In genomic region chr1:224368409-224368808, GRCh38 we compare ENCODE assay signal across 1 cellular context.
TF ChIP-seq lines count a peak whose summit lies in the region.

No MANE protein-coding gene starts in this region.

TF ChIP-seq in GM12878, 131 proteins besides CTCF, POLR2A, EP300 and RAD21 (continued from another document):
- TF ChIP-seq ATF2 (IDR thresholded peaks at IDR 0.05; ENCODE audit: low read length) (peak; percentile 40; the same call in 1 of the 2 replicates), EED (IDR thresholded peaks at IDR 0.05; ENCODE audit: low read depth) (peak; percentile 30; the same call in 1 of the 2 replicates), SUZ12 (IDR thresholded peaks at IDR 0.05; ENCODE audit: unreplicated experiment) (no peak), CREM (IDR thresholded peaks at IDR 0.05; ENCODE audit: low read depth) (peak; percentile 35; the same call in 1 of the 2 replicates), POU2F2 (IDR thresholded peaks at IDR 0.05; ENCODE audit: borderline replicate concordance, low read depth, low read length) (no peak), TCF12 (IDR thresholded peaks at IDR 0.05; ENCODE audit: low read depth, low read length) (0 out of 2 replicates have a peak, but pooled peaks have one; percentile 38), MTA2 (IDR thresholded peaks at IDR 0.05; ENCODE audit: low read depth) (0 out of 2 replicates have a peak, but pooled peaks have one; percentile 22), RUNX3 (IDR thresholded peaks at IDR 0.05; ENCODE audit: low read length) (peak; percentile 63; the same call in 1 of the 2 replicates), ATF7 (IDR thresholded peaks at IDR 0.05; ENCODE audit: low read depth) (peak; percentile 49; the same call in 1 of the 2 replicates), EZH2 (IDR thresholded peaks at IDR 0.05; ENCODE audit: borderline replicate concordance, control insufficient read depth, low read depth, low read length) (no peak), BACH1 (IDR thresholded peaks at IDR 0.05; ENCODE audit: borderline replicate concordance) (no peak)
- TF ChIP-seq, protein P1, sequence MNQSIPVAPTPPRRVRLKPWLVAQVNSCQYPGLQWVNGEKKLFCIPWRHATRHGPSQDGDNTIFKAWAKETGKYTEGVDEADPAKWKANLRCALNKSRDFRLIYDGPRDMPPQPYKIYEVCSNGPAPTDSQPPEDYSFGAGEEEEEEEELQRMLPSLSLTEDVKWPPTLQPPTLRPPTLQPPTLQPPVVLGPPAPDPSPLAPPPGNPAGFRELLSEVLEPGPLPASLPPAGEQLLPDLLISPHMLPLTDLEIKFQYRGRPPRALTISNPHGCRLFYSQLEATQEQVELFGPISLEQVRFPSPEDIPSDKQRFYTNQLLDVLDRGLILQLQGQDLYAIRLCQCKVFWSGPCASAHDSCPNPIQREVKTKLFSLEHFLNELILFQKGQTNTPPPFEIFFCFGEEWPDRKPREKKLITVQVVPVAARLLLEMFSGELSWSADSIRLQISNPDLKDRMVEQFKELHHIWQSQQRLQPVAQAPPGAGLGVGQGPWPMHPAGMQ (IDR thresholded peaks at IDR 0.05; ENCODE audit: borderline replicate concordance): no peak
- TF ChIP-seq, protein P2, sequence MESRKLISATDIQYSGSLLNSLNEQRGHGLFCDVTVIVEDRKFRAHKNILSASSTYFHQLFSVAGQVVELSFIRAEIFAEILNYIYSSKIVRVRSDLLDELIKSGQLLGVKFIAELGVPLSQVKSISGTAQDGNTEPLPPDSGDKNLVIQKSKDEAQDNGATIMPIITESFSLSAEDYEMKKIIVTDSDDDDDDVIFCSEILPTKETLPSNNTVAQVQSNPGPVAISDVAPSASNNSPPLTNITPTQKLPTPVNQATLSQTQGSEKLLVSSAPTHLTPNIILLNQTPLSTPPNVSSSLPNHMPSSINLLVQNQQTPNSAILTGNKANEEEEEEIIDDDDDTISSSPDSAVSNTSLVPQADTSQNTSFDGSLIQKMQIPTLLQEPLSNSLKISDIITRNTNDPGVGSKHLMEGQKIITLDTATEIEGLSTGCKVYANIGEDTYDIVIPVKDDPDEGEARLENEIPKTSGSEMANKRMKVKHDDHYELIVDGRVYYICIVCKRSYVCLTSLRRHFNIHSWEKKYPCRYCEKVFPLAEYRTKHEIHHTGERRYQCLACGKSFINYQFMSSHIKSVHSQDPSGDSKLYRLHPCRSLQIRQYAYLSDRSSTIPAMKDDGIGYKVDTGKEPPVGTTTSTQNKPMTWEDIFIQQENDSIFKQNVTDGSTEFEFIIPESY (IDR thresholded peaks at IDR 0.05): no peak
- TF ChIP-seq, protein P3, sequence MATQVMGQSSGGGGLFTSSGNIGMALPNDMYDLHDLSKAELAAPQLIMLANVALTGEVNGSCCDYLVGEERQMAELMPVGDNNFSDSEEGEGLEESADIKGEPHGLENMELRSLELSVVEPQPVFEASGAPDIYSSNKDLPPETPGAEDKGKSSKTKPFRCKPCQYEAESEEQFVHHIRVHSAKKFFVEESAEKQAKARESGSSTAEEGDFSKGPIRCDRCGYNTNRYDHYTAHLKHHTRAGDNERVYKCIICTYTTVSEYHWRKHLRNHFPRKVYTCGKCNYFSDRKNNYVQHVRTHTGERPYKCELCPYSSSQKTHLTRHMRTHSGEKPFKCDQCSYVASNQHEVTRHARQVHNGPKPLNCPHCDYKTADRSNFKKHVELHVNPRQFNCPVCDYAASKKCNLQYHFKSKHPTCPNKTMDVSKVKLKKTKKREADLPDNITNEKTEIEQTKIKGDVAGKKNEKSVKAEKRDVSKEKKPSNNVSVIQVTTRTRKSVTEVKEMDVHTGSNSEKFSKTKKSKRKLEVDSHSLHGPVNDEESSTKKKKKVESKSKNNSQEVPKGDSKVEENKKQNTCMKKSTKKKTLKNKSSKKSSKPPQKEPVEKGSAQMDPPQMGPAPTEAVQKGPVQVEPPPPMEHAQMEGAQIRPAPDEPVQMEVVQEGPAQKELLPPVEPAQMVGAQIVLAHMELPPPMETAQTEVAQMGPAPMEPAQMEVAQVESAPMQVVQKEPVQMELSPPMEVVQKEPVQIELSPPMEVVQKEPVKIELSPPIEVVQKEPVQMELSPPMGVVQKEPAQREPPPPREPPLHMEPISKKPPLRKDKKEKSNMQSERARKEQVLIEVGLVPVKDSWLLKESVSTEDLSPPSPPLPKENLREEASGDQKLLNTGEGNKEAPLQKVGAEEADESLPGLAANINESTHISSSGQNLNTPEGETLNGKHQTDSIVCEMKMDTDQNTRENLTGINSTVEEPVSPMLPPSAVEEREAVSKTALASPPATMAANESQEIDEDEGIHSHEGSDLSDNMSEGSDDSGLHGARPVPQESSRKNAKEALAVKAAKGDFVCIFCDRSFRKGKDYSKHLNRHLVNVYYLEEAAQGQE (IDR thresholded peaks at IDR 0.05; ENCODE audit: low read depth, low read length): no peak
TF ChIP-seq in GM12878: peak in this region for 21.
